In genomic region chr18:48847807-48848486, GRCh38 we compare ENCODE assay signal across 1 cellular context.
TF ChIP-seq lines count a peak whose summit lies in the region.

No MANE protein-coding gene starts in this region.

TF ChIP-seq in K562, 482 proteins besides CTCF, POLR2A, EP300 and RAD21:
- no peak for TF ChIP-seq ATF2 (CRISPR knock-in tag; IDR thresholded peaks at IDR 0.05)
- no peak for TF ChIP-seq ETV6 (IDR thresholded peaks at IDR 0.05; ENCODE audit: borderline replicate concordance in 1 of 2, low read depth in 2 of 2, low read length in 1 of 2)
- no peak for TF ChIP-seq ETV6 (CRISPR knock-in tag; IDR thresholded peaks at IDR 0.05; ENCODE audit: borderline replicate concordance)
- TF ChIP-seq ARID1B (IDR thresholded peaks at IDR 0.05) = no peak
- TF ChIP-seq, protein P1, sequence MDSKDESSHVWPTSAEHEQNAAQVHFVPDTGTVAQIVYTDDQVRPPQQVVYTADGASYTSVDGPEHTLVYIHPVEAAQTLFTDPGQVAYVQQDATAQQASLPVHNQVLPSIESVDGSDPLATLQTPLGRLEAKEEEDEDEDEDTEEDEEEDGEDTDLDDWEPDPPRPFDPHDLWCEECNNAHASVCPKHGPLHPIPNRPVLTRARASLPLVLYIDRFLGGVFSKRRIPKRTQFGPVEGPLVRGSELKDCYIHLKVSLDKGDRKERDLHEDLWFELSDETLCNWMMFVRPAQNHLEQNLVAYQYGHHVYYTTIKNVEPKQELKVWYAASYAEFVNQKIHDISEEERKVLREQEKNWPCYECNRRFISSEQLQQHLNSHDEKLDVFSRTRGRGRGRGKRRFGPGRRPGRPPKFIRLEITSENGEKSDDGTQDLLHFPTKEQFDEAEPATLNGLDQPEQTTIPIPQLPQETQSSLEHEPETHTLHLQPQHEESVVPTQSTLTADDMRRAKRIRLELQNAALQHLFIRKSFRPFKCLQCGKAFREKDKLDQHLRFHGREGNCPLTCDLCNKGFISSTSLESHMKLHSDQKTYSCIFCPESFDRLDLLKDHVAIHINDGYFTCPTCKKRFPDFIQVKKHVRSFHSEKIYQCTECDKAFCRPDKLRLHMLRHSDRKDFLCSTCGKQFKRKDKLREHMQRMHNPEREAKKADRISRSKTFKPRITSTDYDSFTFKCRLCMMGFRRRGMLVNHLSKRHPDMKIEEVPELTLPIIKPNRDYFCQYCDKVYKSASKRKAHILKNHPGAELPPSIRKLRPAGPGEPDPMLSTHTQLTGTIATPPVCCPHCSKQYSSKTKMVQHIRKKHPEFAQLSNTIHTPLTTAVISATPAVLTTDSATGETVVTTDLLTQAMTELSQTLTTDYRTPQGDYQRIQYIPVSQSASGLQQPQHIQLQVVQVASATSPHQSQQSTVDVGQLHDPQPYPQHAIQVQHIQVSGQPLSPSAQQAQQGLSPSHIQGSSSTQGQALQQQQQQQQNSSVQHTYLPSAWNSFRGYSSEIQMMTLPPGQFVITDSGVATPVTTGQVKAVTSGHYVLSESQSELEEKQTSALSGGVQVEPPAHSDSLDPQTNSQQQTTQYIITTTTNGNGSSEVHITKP (IDR thresholded peaks at IDR 0.05; ENCODE audit: partially characterized antibody) = peak; percentile 84
- TF ChIP-seq CHCHD3 (CRISPR knock-in tag; IDR thresholded peaks at IDR 0.05) = no peak
- TF ChIP-seq ERF (CRISPR knock-in tag; IDR thresholded peaks at IDR 0.05) = no peak
- no peak for TF ChIP-seq KDM2B (CRISPR knock-in tag; IDR thresholded peaks at IDR 0.05)
- no peak for TF ChIP-seq TOE1 (IDR thresholded peaks at IDR 0.05; ENCODE audit: borderline replicate concordance)
- no peak for TF ChIP-seq TOE1 (CRISPR knock-in tag; IDR thresholded peaks at IDR 0.05; ENCODE audit: borderline replicate concordance, low read depth)
- TF ChIP-seq CSDE1 (IDR thresholded peaks at IDR 0.05) = no peak
- no peak for TF ChIP-seq SIN3A (IDR thresholded peaks at IDR 0.05; ENCODE audit: borderline replicate concordance in 2 of 2, control insufficient read depth in 1 of 2, low read depth in 2 of 2, low read length in 2 of 2)
- 0 out of 2 replicates have a peak, but pooled peaks have one; percentile 2 for TF ChIP-seq ZNF316 (IDR thresholded peaks at IDR 0.05)
- no peak for TF ChIP-seq ZC3H8 (IDR thresholded peaks at IDR 0.05)
- no peak for TF ChIP-seq ZNF311 (CRISPR knock-in tag; IDR thresholded peaks at IDR 0.05)
- TF ChIP-seq SREBF1 (IDR thresholded peaks at IDR 0.05; ENCODE audit: borderline replicate concordance, low read depth, low read length) = no peak
- no peak for TF ChIP-seq ZKSCAN8 (CRISPR knock-in tag; IDR thresholded peaks at IDR 0.05)
- TF ChIP-seq CBX3 (IDR thresholded peaks at IDR 0.05; ENCODE audit: borderline replicate concordance in 1 of 2, low read length in 2 of 2) = no peak
- no peak for TF ChIP-seq MYNN (IDR thresholded peaks at IDR 0.05)
- no peak for TF ChIP-seq MYNN (CRISPR knock-in tag; IDR thresholded peaks at IDR 0.05)
- TF ChIP-seq PPARD (CRISPR knock-in tag; IDR thresholded peaks at IDR 0.05) = no peak
- TF ChIP-seq HDAC3 (IDR thresholded peaks at IDR 0.05; ENCODE audit: borderline replicate concordance, partially characterized antibody) = no peak
- no peak for TF ChIP-seq TCF7 (IDR thresholded peaks at IDR 0.05; ENCODE audit: borderline replicate concordance)
- TF ChIP-seq SMAD2 (IDR thresholded peaks at IDR 0.05; ENCODE audit: low read depth, low read length) = no peak
- no peak for TF ChIP-seq SMAD1 (IDR thresholded peaks at IDR 0.05; ENCODE audit: low read depth, low read length, partially characterized antibody)
- TF ChIP-seq EHMT2 (IDR thresholded peaks at IDR 0.05) = no peak
- no peak for TF ChIP-seq ZNF239 (CRISPR knock-in tag; IDR thresholded peaks at IDR 0.05)
- TF ChIP-seq C11orf30 (IDR thresholded peaks at IDR 0.05; ENCODE audit: low read depth) = peak; percentile 13; the same call in 1 of the 2 replicates
TF ChIP-seq in K562: peak in this region for 3.
